ENCODE assay signal across 8 cellular contexts in the genomic region with DNA sequence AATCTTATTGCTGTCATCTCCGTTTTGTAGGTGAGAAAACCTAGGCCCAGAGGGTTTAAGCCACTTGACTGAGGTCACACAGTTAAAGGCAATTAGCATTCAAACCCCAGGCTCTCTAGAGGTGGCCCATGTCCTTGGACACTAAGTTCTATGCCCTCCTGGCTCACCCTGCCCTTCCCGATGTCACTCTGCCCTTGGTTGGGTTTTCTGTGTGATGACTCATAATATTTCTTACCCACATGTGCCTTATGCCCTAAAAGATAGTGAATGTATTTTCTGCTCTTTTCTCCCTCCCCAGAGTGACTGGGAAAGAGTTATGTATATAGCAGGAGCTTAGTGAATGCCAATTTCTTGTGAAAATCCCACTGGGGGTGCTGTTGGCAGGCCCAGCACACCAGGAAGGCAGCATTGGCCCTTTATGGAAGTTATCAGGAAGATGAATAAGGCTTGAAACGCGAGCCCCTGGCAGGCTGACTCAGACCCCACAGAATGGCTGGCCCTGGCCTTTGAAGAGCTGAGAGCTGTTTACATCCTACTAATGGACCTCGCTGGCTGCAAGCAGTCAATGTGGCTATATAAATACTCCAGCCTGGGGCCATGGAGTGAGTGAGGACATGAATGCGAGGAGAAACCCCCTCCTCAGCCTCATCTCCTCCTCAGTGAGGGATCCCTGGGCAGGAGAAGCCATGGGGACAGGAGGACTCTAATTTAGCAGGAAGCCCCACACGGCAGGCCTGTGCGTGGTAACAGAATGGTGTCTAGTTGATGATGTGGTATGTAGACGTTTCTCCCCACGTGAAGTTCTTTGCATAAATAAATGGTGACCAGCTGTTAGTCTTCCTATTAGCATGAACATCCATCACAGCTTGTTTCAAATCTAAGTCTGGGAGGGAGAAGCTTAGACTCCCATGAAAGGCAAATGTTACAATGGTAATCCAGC.
DNase-seq lines count a peak whose midpoint lies in the region; ATAC-seq and TF ChIP-seq lines count a peak whose summit lies in the region.

No MANE protein-coding gene starts in this region.

- peaks cover 3% of the 10 kb centered on the region for H3K9me3 Mint-ChIP-seq in HFFc6
- peaks cover 3 to 4% of the 10 kb centered on the region in 2 donors for H3K9me3 Mint-ChIP-seq in activated naive CD4-positive, alpha-beta T cell treated with anti-CD3 and anti-CD28 coated beads, Interleukin-2, amount 50 U/mL, for 72 hours

- peak; percentile 70 for TF ChIP-seq CTCF in HFFc6 (IDR thresholded peaks at IDR 0.05)

- peak overlapping the region; percentile 94 for H3K27ac Mint-ChIP-seq in HFFc6
- peak overlapping the region in 1 of 2 donors; percentile 10 for H3K27ac Mint-ChIP-seq in activated naive CD4-positive, alpha-beta T cell treated with anti-CD3 and anti-CD28 coated beads, Interleukin-2, amount 50 U/mL, for 72 hours

- DNase-seq in A172 (ENCODE audit: low spot score) (peak; percentile 97), HFFc6 (peak; percentile 95), amniotic stem cell (lab: John Stamatoyannopoulos, UW) (peak; percentile 94), kidney tubule cell (ENCODE audit: low spot score) (peak; percentile 79)
- DNase-seq in activated naive CD4-positive, alpha-beta T cell treated with anti-CD3 and anti-CD28 coated beads, Interleukin-2, amount 50 U/mL, for 72 hours (ENCODE audit: low spot score in 2 of 2): no peak
- no peak for DNase-seq in activated naive CD4-positive, alpha-beta T cell (lab: John Stamatoyannopoulos, UW)

- H3K4me1 Mint-ChIP-seq in HFFc6 (ENCODE audit: low read depth): peaks cover 81% of the 10 kb centered on the region

- H3K27me3 Mint-ChIP-seq in HFFc6 (ENCODE audit: insufficient read depth): no peaks in the 10 kb centered on the region

- no peak for ATAC-seq in activated naive CD4-positive, alpha-beta T cell treated with anti-CD3 and anti-CD28 coated beads, Interleukin-2, amount 50 U/mL, for 72 hours
- ATAC-seq in GM18517 (IDR thresholded peaks at IDR 0.05; ENCODE audit: unreplicated experiment) (no peak), GM19023 (IDR thresholded peaks at IDR 0.05; ENCODE audit: unreplicated experiment) (no peak)

- peak overlapping the region; percentile 56 for H3K4me3 Mint-ChIP-seq in HFFc6

- H3K36me3 Mint-ChIP-seq in HFFc6 (ENCODE audit: low read depth): peaks cover 5% of the 10 kb centered on the region
- peaks cover 3 to 4% of the 10 kb centered on the region in 2 donors for H3K36me3 Mint-ChIP-seq in activated naive CD4-positive, alpha-beta T cell treated with anti-CD3 and anti-CD28 coated beads, Interleukin-2, amount 50 U/mL, for 72 hours

Comparison
In these comparisons a context has a peak if more than half of its experiments do, and no peak if none do; other contexts are left out.
1. DNase-seq: peak in A172 (single experiment), HFFc6 (single experiment), amniotic stem cell (single experiment) and kidney tubule cell (single experiment); none in activated naive CD4-positive, alpha-beta T cell treated with anti-CD3 and anti-CD28 coated beads, Interleukin-2, amount 50 U/mL, for 72 hours (0 of 2) and activated naive CD4-positive, alpha-beta T cell (0 of 4).